ENCODE assay signal across 32 cellular contexts in the genomic region with DNA sequence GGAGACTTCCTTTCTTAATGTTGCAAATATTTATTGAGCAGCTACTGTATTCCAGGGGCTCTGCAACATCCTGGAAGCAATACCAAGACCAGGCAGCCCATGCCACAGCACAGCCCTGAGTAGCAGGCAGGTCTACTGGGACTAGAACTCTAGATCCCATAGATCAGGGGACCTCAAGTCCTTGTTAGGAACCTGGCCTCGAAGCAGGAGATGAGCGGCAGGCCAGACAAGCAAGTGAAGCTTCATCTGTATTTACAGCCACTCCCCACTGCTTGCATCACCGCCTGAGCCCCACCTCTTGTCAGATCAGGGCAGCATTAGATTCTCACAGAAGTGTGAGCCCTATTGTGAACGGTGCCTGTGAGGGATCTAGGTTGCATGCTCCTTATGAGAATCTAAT.
"Had no signal": no experiment of that assay in that cellular context is flagged by ENCODE, and none has a peak within 500 bp of the region (broad histone marks: within the 10 kb centered on the region; RNA-seq: fewer than 3 reads in every experiment).

No MANE protein-coding gene starts in this region.

- H3K36me3 ChIP-seq: adrenal gland, breast epithelium had no signal

- H3K4me3 ChIP-seq: adrenal gland, body of pancreas, breast epithelium, PC-9 had no signal

- H3K27ac Mint-ChIP-seq: activated CD4-positive, alpha-beta T cell treated with anti-CD3 and anti-CD28 coated beads for 36 hours; activated CD4-positive, alpha-beta T cell treated with anti-CD3 and anti-CD28 coated beads, Interleukin-2, amount 10 ng/mL, durations not matched to agents 7 days and 5 days; activated CD8-positive, alpha-beta memory T cell treated with anti-CD3 and anti-CD28 coated beads, Interleukin-2, amount 10 ng/mL, durations not matched to agents 7 days and 5 days; activated naive CD4-positive, alpha-beta T cell treated with anti-CD3 and anti-CD28 coated beads, Interleukin-2, amount 50 U/mL, for 24 hours; IgD-negative memory B cell; T-helper 1 cell treated with Interleukin-12 subunit alpha and Interleukin-12 subunit beta and Interleukin-4 antibody, amounts not matched to agents 30 μg/mL and 1 μg/mL, for 36 hours; T-helper 2 cell treated with Interferon-gamma antibody and Interleukin-4, amounts not matched to agents 5 μg/mL and 100 μg/mL, for 36 hours; WTC11 had no signal

- H3K9me3 ChIP-seq: body of pancreas had no signal

- H3K36me3 Mint-ChIP-seq: IgD-negative memory B cell had no signal

- ATAC-seq: activated CD4-positive, alpha-beta T cell treated with anti-CD3 and anti-CD28 coated beads for 36 hours; activated CD4-positive, CD25-positive, alpha-beta regulatory T cell treated with anti-CD3 and anti-CD28 coated beads, Interleukin-2, amount 50 U/mL, for 24 hours; activated CD8-positive, alpha-beta memory T cell treated with anti-CD3 and anti-CD28 coated beads, Interleukin-2, amount 10 ng/mL, durations not matched to agents 7 days and 5 days; body of pancreas; WTC11 had no signal

- H3K4me1 ChIP-seq: adrenal gland, body of pancreas, breast epithelium had no signal

- H3K27ac ChIP-seq: adrenal gland, body of pancreas, breast epithelium, PC-9 had no signal

- H3K4me3 Mint-ChIP-seq: activated CD4-positive, alpha-beta T cell treated with anti-CD3 and anti-CD28 coated beads for 36 hours; activated CD4-positive, alpha-beta T cell treated with anti-CD3 and anti-CD28 coated beads, Interleukin-2, amount 10 ng/mL, durations not matched to agents 7 days and 5 days; activated CD8-positive, alpha-beta memory T cell treated with anti-CD3 and anti-CD28 coated beads, Interleukin-2, amount 10 ng/mL, durations not matched to agents 7 days and 5 days; activated naive CD4-positive, alpha-beta T cell treated with anti-CD3 and anti-CD28 coated beads, Interleukin-2, amount 50 U/mL, for 24 hours; IgD-negative memory B cell; T-helper 1 cell treated with Interleukin-12 subunit alpha and Interleukin-12 subunit beta and Interleukin-4 antibody, amounts not matched to agents 30 μg/mL and 1 μg/mL, for 36 hours; T-helper 2 cell treated with Interferon-gamma antibody and Interleukin-4, amounts not matched to agents 5 μg/mL and 100 μg/mL, for 36 hours; WTC11 had no signal

- DNase-seq: activated CD4-positive, alpha-beta T cell treated with anti-CD3 and anti-CD28 coated beads for 36 hours; activated CD4-positive, alpha-beta T cell treated with anti-CD3 and anti-CD28 coated beads, Interleukin-2, amount 10 ng/mL, durations not matched to agents 7 days and 5 days; activated CD4-positive, alpha-beta T cell treated with anti-CD3 and anti-CD28 coated beads, Interleukin-2, amount 50 U/mL, for 48 hours; activated CD8-positive, alpha-beta memory T cell treated with anti-CD3 and anti-CD28 coated beads for 24 hours; activated CD8-positive, alpha-beta memory T cell treated with anti-CD3 and anti-CD28 coated beads, Interleukin-2, amount 10 ng/mL, durations not matched to agents 7 days and 5 days; activated CD8-positive, alpha-beta memory T cell treated with anti-CD3 and anti-CD28 coated beads, Interleukin-2, amount 50 U/mL, for 48 hours; activated gamma-delta T cell; activated naive CD4-positive, alpha-beta T cell treated with Interleukin-2 at 50 U/mL for 16 hours; activated T-cell treated with anti-CD3 and anti-CD28 coated beads, Interleukin-2, amount 50 U/mL, for 48 hours; adrenal gland; body of pancreas; KG1; MM.1S; NCI-H1092; NCI-H146; NCI-H187; NCI-H2029 treated with DMSO at 0.1 percent for 48 hours; NCI-H2107; NCI-H2171; NCI-H2227 treated with DMSO at 0.1 percent for 48 hours; NCI-H446 treated with DMSO at 0.1 percent for 48 hours; NCI-H524; NK-92 treated with Interleukin-12 subunit alpha and Interleukin-12 subunit beta, amount 100 ng/mL, for 24 hours; PC-9; Right ventricle myocardium superior had no signal

- H3K27me3 Mint-ChIP-seq: activated CD4-positive, alpha-beta T cell treated with anti-CD3 and anti-CD28 coated beads for 36 hours; activated naive CD4-positive, alpha-beta T cell treated with anti-CD3 and anti-CD28 coated beads, Interleukin-2, amount 50 U/mL, for 24 hours had no signal

- H3K27me3 ChIP-seq: breast epithelium had no signal
